ENCODE assay signal across 26 cellular contexts in the genomic region with DNA sequence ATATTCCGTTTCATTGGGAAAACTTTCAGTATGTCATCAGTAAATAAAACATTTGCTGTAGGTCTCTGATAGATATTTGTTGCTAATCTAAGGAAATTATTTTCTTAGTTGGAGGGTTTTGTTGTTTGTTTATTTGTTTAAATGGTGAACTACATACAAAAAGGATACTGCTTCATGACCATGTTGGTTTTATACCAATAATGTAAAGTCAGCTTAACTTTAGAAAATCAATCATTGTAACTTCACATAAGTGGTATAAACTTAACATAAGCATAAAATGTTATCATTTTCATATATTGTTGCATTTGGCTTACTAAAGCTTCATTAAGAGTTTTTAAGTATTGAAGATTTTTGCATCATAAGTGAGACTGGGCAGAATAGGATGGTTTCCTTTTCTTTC.
"Had no signal": no experiment of that assay in that cellular context is flagged by ENCODE, and none has a peak within 500 bp of the region (broad histone marks: within the 10 kb centered on the region; RNA-seq: fewer than 3 reads in every experiment).

No MANE protein-coding gene starts in this region.

- H3K4me1 ChIP-seq: left lung, lower lobe of right lung, right atrium auricular region, right lobe of liver, testis, thyroid gland, upper lobe of left lung, vagina had no signal

- H3K9me3 Mint-ChIP-seq: immature natural killer cell; naive thymus-derived CD8-positive, alpha-beta T cell; stimulated activated memory B cell treated with anti-CD40 and anti-IgM and Interleukin-4, amounts not matched to agents 10 μg/mL and 1 μg/mL and 100 μg/mL, for 72 hours had no signal

- ATAC-seq: left colon; left lung; lower lobe of right lung; naive thymus-derived CD8-positive, alpha-beta T cell; right lobe of liver; stimulated activated memory B cell treated with anti-CD40 and anti-IgM and Interleukin-4, amounts not matched to agents 10 μg/mL and 1 μg/mL and 100 μg/mL, for 72 hours had no signal

- H3K4me3 ChIP-seq: left lung, lower lobe of right lung, ovary, right atrium auricular region, right lobe of liver, skin epidermis, stomach, testis, thyroid gland, transverse colon, upper lobe of left lung, vagina had no signal

- H3K9me3 ChIP-seq: left lung, lower lobe of right lung, ovary, right atrium auricular region, right lobe of liver, stomach, testis, thyroid gland, transverse colon, upper lobe of left lung, vagina had no signal

- DNase-seq: hypothalamus; immature natural killer cell; kidney; left colon; left lung; lower lobe of right lung; mammary epithelial cell; mesenchymal stem cell; naive thymus-derived CD8-positive, alpha-beta T cell; ovary; right lobe of liver; stimulated activated CD4-positive, alpha-beta T cell treated with anti-CD3 and anti-CD28 coated beads, Interleukin-12 subunit alpha, Interleukin-12 subunit beta, amount 100 ng/mL, for 4 hours; stimulated activated CD4-positive, alpha-beta T cell treated with anti-CD3 and anti-CD28 coated beads, Interleukin-4, amount 100 ng/mL, for 4 hours; stimulated activated CD8-positive, alpha-beta memory T cell treated with anti-CD3 and anti-CD28 coated beads, Interleukin-4, amount 100 ng/mL, for 48 hours; stimulated activated naive CD4-positive, alpha-beta T cell treated with Interleukin-2 at 50 U/mL for 16 hours; stomach; testis; thyroid gland; transverse colon; upper lobe of left lung had no signal

- FAIRE-seq: islet of Langerhans, kidney had no signal

- H3K27ac ChIP-seq: left lung, lower lobe of right lung, ovary, right atrium auricular region, right lobe of liver, skin epidermis, stomach, testis, thyroid gland, transverse colon, upper lobe of left lung, vagina had no signal

- H3K27me3 ChIP-seq: left lung, ovary, right atrium auricular region, right lobe of liver, stomach, testis, thyroid gland, transverse colon, upper lobe of left lung, vagina had no signal

- H3K4me3 Mint-ChIP-seq: naive thymus-derived CD8-positive, alpha-beta T cell; stimulated activated memory B cell treated with anti-CD40 and anti-IgM and Interleukin-4, amounts not matched to agents 10 μg/mL and 1 μg/mL and 100 μg/mL, for 72 hours had no signal

- H3K36me3 ChIP-seq: ovary had no signal

- H3K27ac Mint-ChIP-seq: stimulated activated memory B cell treated with anti-CD40 and anti-IgM and Interleukin-4, amounts not matched to agents 10 μg/mL and 1 μg/mL and 100 μg/mL, for 72 hours had no signal

- H3K27me3 Mint-ChIP-seq: naive thymus-derived CD8-positive, alpha-beta T cell; progenitor cell of endocrine pancreas; stimulated activated memory B cell treated with anti-CD40 and anti-IgM and Interleukin-4, amounts not matched to agents 10 μg/mL and 1 μg/mL and 100 μg/mL, for 72 hours had no signal
